Comparison of ENCODE assay signal across 9 cellular contexts in genomic region chr7:7971308-7972040, GRCh38. TPM values are rescaled to one million over a fixed set of nuclear protein-coding genes. Genes with fewer than 3 reads are reported as not detected.
DNase-seq lines count a peak whose midpoint lies in the region; ATAC-seq and TF ChIP-seq lines count a peak whose summit lies in the region.
"Had no signal": no experiment of that assay in that cellular context is flagged by ENCODE, and none has a peak within 500 bp of the region (broad histone marks: within the 10 kb centered on the region; RNA-seq: fewer than 3 reads in every experiment).

No MANE protein-coding gene starts in this region.

- H3K4me1 ChIP-seq in cardiac muscle cell (ENCODE audit: low read depth) (peaks cover 14% of the 10 kb centered on the region), left lung (peaks cover 3 to 42% of the 10 kb centered on the region in 2 donors), upper lobe of left lung (peaks cover 0 to 20% (median 2%) of the 10 kb centered on the region in 4 donors), ascending aorta (peaks cover 0 to 9% of the 10 kb centered on the region in 2 donors)

- 72 to 77% methylated on average over 9 of the region's 9 CpGs for WGBS in upper lobe of left lung, 2 donors

- intact Hi-C loops in Right ventricle myocardium superior (cut with DNase I) (no loop called here), left lung (cut with DNase I) (no loop called here), ascending aorta (cut with DNase I) (no loop called here)

- no peaks in the 10 kb centered on the region; the same call in 1 of the 2 replicates for H3K79me2 ChIP-seq in SU-DHL-6 (ENCODE audit: insufficient read depth, low read length)

- TF ChIP-seq EP300 in upper lobe of left lung (IDR thresholded peaks at IDR 0.05), result no peak

- H3K9me3 ChIP-seq in cardiac muscle cell (ENCODE audit: low read depth), result no peaks in the 10 kb centered on the region
- no peaks in the 10 kb centered on the region for H3K9me3 ChIP-seq in SU-DHL-6 (ENCODE audit: insufficient read depth, low read length)
- no peaks in the 10 kb centered on the region for H3K9me3 ChIP-seq in left lung
- H3K9me3 ChIP-seq in upper lobe of left lung, result no peaks in the 10 kb centered on the region
- no peaks in the 10 kb centered on the region for H3K9me3 ChIP-seq in ascending aorta

- H3K4me3 ChIP-seq in cardiac muscle cell (peak overlapping the region; percentile 69), SU-DHL-6 (ENCODE audit: insufficient read depth, low read length, poor library complexity, severe bottlenecking) (no peak overlapping the region), left lung (peak overlapping the region; percentile 48 to 63), upper lobe of left lung (peak overlapping the region in 3 of 4 donors; percentile 98 to 99 (median 99)), ascending aorta (peak overlapping the region in 1 of 2 donors; percentile 99)

- H2AFZ ChIP-seq in SU-DHL-6 (ENCODE audit: low read depth, low read length, severe bottlenecking), result no peak overlapping the region

- H3K4me2 ChIP-seq in SU-DHL-6 (ENCODE audit: low read depth, low read length, poor library complexity, severe bottlenecking), result peak overlapping the region; percentile 86

- TF ChIP-seq CTCF in cardiac muscle cell (IDR thresholded peaks at IDR 0.05; ENCODE audit: low read depth, low read length) (no peak), SU-DHL-6 (IDR thresholded peaks at IDR 0.05; ENCODE audit: insufficient read depth, low read length, poor library complexity, severe bottlenecking) (no peak), left lung (IDR thresholded peaks at IDR 0.05) (no peak), upper lobe of left lung (IDR thresholded peaks at IDR 0.05) (no peak), ascending aorta (IDR thresholded peaks at IDR 0.05) (no peak)

- ATAC-seq in Right ventricle myocardium superior (ENCODE audit: poor library complexity) (no peak), left lung (no peak), upper lobe of left lung (ENCODE audit: low FRiP score in 2 of 2) (no peak), HG03469 (IDR thresholded peaks at IDR 0.05; ENCODE audit: unreplicated experiment) (no peak), HG02938 (IDR thresholded peaks at IDR 0.05; ENCODE audit: unreplicated experiment) (no peak)

- H3K27ac ChIP-seq in cardiac muscle cell (no peak overlapping the region), SU-DHL-6 (ENCODE audit: low read depth, low read length) (no peak overlapping the region), left lung (peak overlapping the region in 1 of 2 donors; percentile 13), upper lobe of left lung (no peak overlapping the region), ascending aorta (no peak overlapping the region)

- H3K9ac ChIP-seq in SU-DHL-6 (ENCODE audit: low read length), result no peak overlapping the region

- no peaks in the 10 kb centered on the region for H3K9me2 ChIP-seq in SU-DHL-6 (replicated peaks; ENCODE audit: insufficient read depth, low read length)

- H3F3A ChIP-seq in SU-DHL-6 (ENCODE audit: insufficient read depth), result peaks cover 12% of the 10 kb centered on the region

- H3K36me3 ChIP-seq in cardiac muscle cell (no peaks in the 10 kb centered on the region), SU-DHL-6 (ENCODE audit: low read length) (no peaks in the 10 kb centered on the region), left lung (no peaks in the 10 kb centered on the region), upper lobe of left lung (no peaks in the 10 kb centered on the region), ascending aorta (no peaks in the 10 kb centered on the region)

- TF ChIP-seq POLR2A in upper lobe of left lung (IDR thresholded peaks at IDR 0.05), result no peak

- H3K27me3 ChIP-seq in cardiac muscle cell (no peaks in the 10 kb centered on the region), SU-DHL-6 (ENCODE audit: low read length) (no peaks in the 10 kb centered on the region), left lung (no peaks in the 10 kb centered on the region), upper lobe of left lung (no peaks in the 10 kb centered on the region), ascending aorta (no peaks in the 10 kb centered on the region)

- no peak for DNase-seq in cardiac muscle cell (ENCODE audit: low read depth in 1 of 2, low spot score in 1 of 2)
- DNase-seq in Right ventricle myocardium superior, result no peak
- DNase-seq in left lung, result no peak
- no peak for DNase-seq in upper lobe of left lung
- no peak for DNase-seq in ascending aorta (ENCODE audit: low spot score in 2 of 2)
- DNase-seq: SIG-M5 had no signal

- H4K20me1 ChIP-seq in SU-DHL-6 (ENCODE audit: low read depth, low read length), result peaks cover 7% of the 10 kb centered on the region; the same call in 1 of the 2 replicates

RNA-seq across cellular contexts. Expression of gene GLCCI1, which starts 2.9 kb away (rescaled TPM):
- total RNA-seq in cardiac muscle cell, result 4.1 and 8.6 TPM in 2 replicates
- 16.4 and 29.1 TPM in 2 replicates for polyA plus RNA-seq in cardiac muscle cell
- 4.0 TPM for total RNA-seq in Right ventricle myocardium superior
- 10 to 100 TPM; 25.4 to 42.6 TPM for total RNA-seq in left lung
- total RNA-seq in upper lobe of left lung, result 100 to 1,000 TPM in 1 of 6 donors, 10 to 100 TPM in 5; 27.4 to 240 (median 46.6) TPM
- total RNA-seq in ascending aorta, result 0.21 TPM
